Comparison of ENCODE assay signal across 33 cellular contexts in the genomic region with DNA sequence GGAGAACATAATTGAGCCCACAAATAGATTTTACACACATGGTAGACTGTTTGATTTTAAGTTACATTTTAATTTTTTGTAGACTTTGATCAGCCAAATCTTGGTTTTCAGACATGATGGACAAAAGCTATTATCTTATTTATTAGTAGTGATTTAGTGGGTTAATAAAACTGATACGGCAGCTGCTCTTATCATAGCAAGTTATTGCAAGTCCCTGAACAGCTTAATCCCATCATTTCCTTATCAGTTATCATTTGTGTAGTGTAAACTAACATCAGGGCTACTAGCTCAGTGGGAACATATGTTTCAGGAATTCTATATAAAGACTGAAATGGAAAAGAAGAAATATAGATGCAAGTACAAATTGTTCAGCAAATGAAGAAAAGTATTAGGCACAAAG. TPM values are rescaled to one million over a fixed set of nuclear protein-coding genes. Genes with fewer than 3 reads are reported as not detected.
DNase-seq lines count a peak whose midpoint lies in the region; ATAC-seq, FAIRE-seq and TF ChIP-seq lines count a peak whose summit lies in the region.
"Had no signal": no experiment of that assay in that cellular context is flagged by ENCODE, and none has a peak within 500 bp of the region (broad histone marks: within the 10 kb centered on the region; RNA-seq: fewer than 3 reads in every experiment).

No MANE protein-coding gene starts in this region.

- CTCF ChIA-PET in HEK293T (lab: Yijun Ruan, JAX): interaction anchor here (0.6 kb wide), 1 partner anchor 81 kb away, joined by 3 read pairs; no protein-coding TSS in a partner anchor

- no peak overlapping the region for H3K4me3 ChIP-seq in hepatocyte
- no peak overlapping the region for H3K4me3 ChIP-seq in small intestine (ENCODE audit: low read depth in 1 of 2, low read length in 2 of 2)
- H3K4me3 ChIP-seq in gastroesophageal sphincter: no peak overlapping the region
- H3K4me3 ChIP-seq: BLaER1, GM12878 had no signal

- H4K20me1 ChIP-seq in hepatocyte (ENCODE audit: insufficient read depth, poor library complexity, severe bottlenecking): no peaks in the 10 kb centered on the region
- H4K20me1 ChIP-seq: BLaER1 had no signal

- ATAC-seq in gastroesophageal sphincter (no peak), HG02571 (IDR thresholded peaks at IDR 0.05; ENCODE audit: unreplicated experiment) (no peak), HG03196 (IDR thresholded peaks at IDR 0.05; ENCODE audit: unreplicated experiment) (no peak)
- ATAC-seq: GM12878 had no signal

- no peaks in the 10 kb centered on the region for H3K9me2 ChIP-seq in hepatocyte (replicated peaks; ENCODE audit: insufficient read depth)

- POLR2A ChIA-PET in HEK293T (lab: Yijun Ruan, JAX): no interaction called here

- DNase-seq in HEK293T (ENCODE audit: extremely low spot score): no peak
- DNase-seq in NCI-H82 treated with DMSO at 0.1 percent for 48 hours (lab: John Stamatoyannopoulos, UW; ENCODE audit: unreplicated experiment): peak; percentile 10
- no peak for DNase-seq in hepatocyte (ENCODE audit: low spot score)
- peak; percentile 27 for DNase-seq in small intestine
- no peak for DNase-seq in effector CD8-positive, alpha-beta T cell (lab: John Stamatoyannopoulos, UW)
- DNase-seq: 8988T; ACHN; BE2C; C1 segment of cervical spinal cord; CD4-positive, alpha-beta memory T cell; CD4-positive, CD25-positive, alpha-beta regulatory T cell; CD8-positive, alpha-beta memory T cell; COR-L47; DMS 273 treated with DMSO at 0.1 percent for 48 hours; DMS153; DMS53; DMS79; DND-41; EL; GDM1 had no signal

- no peaks in the 10 kb centered on the region for H3K36me3 ChIP-seq in hepatocyte (replicated peaks; ENCODE audit: insufficient read depth, low read depth)
- no peaks in the 10 kb centered on the region for H3K36me3 ChIP-seq in small intestine (ENCODE audit: control insufficient read depth in 2 of 2, insufficient read depth in 2 of 2, low read length in 2 of 2)
- no peaks in the 10 kb centered on the region for H3K36me3 ChIP-seq in gastroesophageal sphincter
- H3K36me3 ChIP-seq: BE2C, BLaER1 had no signal

- WGBS in hepatocyte (ENCODE audit: low lambda C conversion rate, missing lambda C conversion rate): 9% methylated on average over 1 of the region's 1 CpG
- WGBS in small intestine, 3 donors: 17 to 37% (median 18%) methylated on average over 1 of the region's 1 CpG
- WGBS in gastroesophageal sphincter (ENCODE audit: low coverage in 1 of 2), 2 donors: 8 to 27% methylated on average over 1 of the region's 1 CpG

- H3K27me3 ChIP-seq in hepatocyte (no peaks in the 10 kb centered on the region), small intestine (ENCODE audit: control insufficient read depth in 2 of 2, insufficient read depth in 2 of 2, low read length in 2 of 2) (no peaks in the 10 kb centered on the region), gastroesophageal sphincter (no peaks in the 10 kb centered on the region)
- H3K27me3 ChIP-seq: BE2C, BLaER1 had no signal

- H3K4me1 ChIP-seq in hepatocyte (ENCODE audit: insufficient read depth) (peaks cover 16% of the 10 kb centered on the region), small intestine (ENCODE audit: control insufficient read depth in 2 of 2, insufficient read depth in 1 of 2, low read depth in 1 of 2, low read length in 1 of 2) (no peaks in the 10 kb centered on the region), gastroesophageal sphincter (no peaks in the 10 kb centered on the region)
- H3K4me1 ChIP-seq: BE2C, BLaER1 had no signal

- H3K4me2 ChIP-seq in hepatocyte: peak overlapping the region; percentile 23
- H3K4me2 ChIP-seq: BLaER1 had no signal

- FAIRE-seq in small intestine (lab: Jason Lieb, UNC): peak; percentile 39
- FAIRE-seq: A204.1, GM12878, GM12892, GM18507 had no signal

- no peak for TF ChIP-seq EP300 in gastroesophageal sphincter (IDR thresholded peaks at IDR 0.05)

- H3K9me3 ChIP-seq in hepatocyte (ENCODE audit: low read depth) (no peaks in the 10 kb centered on the region), small intestine (ENCODE audit: control insufficient read depth, low read depth) (no peaks in the 10 kb centered on the region), gastroesophageal sphincter (no peaks in the 10 kb centered on the region)
- H3K9me3 ChIP-seq: BE2C, BLaER1 had no signal

- H3K27ac ChIP-seq in hepatocyte (no peak overlapping the region), small intestine (ENCODE audit: low read depth in 1 of 2, low read length in 1 of 2) (no peak overlapping the region), gastroesophageal sphincter (no peak overlapping the region)
- H3K27ac ChIP-seq: BLaER1 had no signal

- no peaks in the 10 kb centered on the region for H3K79me2 ChIP-seq in hepatocyte

- TF ChIP-seq POLR2A in gastroesophageal sphincter (IDR thresholded peaks at IDR 0.05): no peak

- TF ChIP-seq CTCF in hepatocyte (IDR thresholded peaks at IDR 0.05; ENCODE audit: poor library complexity) (no peak), gastroesophageal sphincter (IDR thresholded peaks at IDR 0.05) (no peak)

- H2AFZ ChIP-seq in hepatocyte: no peak overlapping the region

TF ChIP-seq in HEK293T, 16 proteins besides CTCF, POLR2A, EP300 and RAD21:
- TF ChIP-seq, protein P1, sequence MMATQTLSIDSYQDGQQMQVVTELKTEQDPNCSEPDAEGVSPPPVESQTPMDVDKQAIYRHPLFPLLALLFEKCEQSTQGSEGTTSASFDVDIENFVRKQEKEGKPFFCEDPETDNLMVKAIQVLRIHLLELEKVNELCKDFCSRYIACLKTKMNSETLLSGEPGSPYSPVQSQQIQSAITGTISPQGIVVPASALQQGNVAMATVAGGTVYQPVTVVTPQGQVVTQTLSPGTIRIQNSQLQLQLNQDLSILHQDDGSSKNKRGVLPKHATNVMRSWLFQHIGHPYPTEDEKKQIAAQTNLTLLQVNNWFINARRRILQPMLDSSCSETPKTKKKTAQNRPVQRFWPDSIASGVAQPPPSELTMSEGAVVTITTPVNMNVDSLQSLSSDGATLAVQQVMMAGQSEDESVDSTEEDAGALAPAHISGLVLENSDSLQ (IDR thresholded peaks at IDR 0.05): peak; percentile 40; the same call in 1 of the 2 replicates
- TF ChIP-seq ARNT (IDR thresholded peaks at IDR 0.05): no peak
TF ChIP-seq in HEK293T: peak in this region for 1.

RNA-seq across cellular contexts. Expression of a gene that starts 10.8 kb away (rescaled TPM):
- total RNA-seq in hepatocyte (5.1 and 6.8 TPM in 2 replicates), gastroesophageal sphincter (not detected)
- polyA plus RNA-seq in hepatocyte (3.7 and 4.1 TPM in 2 replicates), small intestine (under 1 TPM; 0.54 to 0.73 (median 0.67) TPM)
- total RNA-seq: A673; CD4-positive, alpha-beta memory T cell; CD4-positive, CD25-positive, alpha-beta regulatory T cell; CD8-positive, alpha-beta memory T cell; Daoy; G401; GM12878 had no signal
- polyA plus RNA-seq: AG04450; CD14-positive monocyte; CD4-positive, alpha-beta memory T cell; CD4-positive, CD25-positive, alpha-beta regulatory T cell; CD8-positive, alpha-beta memory T cell; GM12878 had no signal

RNA-seq across cellular contexts. Expression of a gene that starts 59.0 kb away (rescaled TPM):
- total RNA-seq in hepatocyte (2.8 TPM in 2 replicates), gastroesophageal sphincter (not detected)
- polyA plus RNA-seq in hepatocyte (0.36 and 0.80 TPM in 2 replicates), small intestine (not detected)
- total RNA-seq: A673; CD4-positive, alpha-beta memory T cell; CD4-positive, CD25-positive, alpha-beta regulatory T cell; CD8-positive, alpha-beta memory T cell; Daoy; G401; GM12878 had no signal
- polyA plus RNA-seq: AG04450; CD14-positive monocyte; CD4-positive, alpha-beta memory T cell; CD4-positive, CD25-positive, alpha-beta regulatory T cell; CD8-positive, alpha-beta memory T cell; GM12878 had no signal

Comparison
In these comparisons a context has a peak if more than half of its experiments do, and no peak if none do; other contexts are left out.
1. DNase-seq: peak in NCI-H82 treated with DMSO at 0.1 percent for 48 hours (single experiment) and small intestine (single experiment); none in HEK293T (single experiment), hepatocyte (single experiment) and effector CD8-positive, alpha-beta T cell (single experiment).